In the genomic region with DNA sequence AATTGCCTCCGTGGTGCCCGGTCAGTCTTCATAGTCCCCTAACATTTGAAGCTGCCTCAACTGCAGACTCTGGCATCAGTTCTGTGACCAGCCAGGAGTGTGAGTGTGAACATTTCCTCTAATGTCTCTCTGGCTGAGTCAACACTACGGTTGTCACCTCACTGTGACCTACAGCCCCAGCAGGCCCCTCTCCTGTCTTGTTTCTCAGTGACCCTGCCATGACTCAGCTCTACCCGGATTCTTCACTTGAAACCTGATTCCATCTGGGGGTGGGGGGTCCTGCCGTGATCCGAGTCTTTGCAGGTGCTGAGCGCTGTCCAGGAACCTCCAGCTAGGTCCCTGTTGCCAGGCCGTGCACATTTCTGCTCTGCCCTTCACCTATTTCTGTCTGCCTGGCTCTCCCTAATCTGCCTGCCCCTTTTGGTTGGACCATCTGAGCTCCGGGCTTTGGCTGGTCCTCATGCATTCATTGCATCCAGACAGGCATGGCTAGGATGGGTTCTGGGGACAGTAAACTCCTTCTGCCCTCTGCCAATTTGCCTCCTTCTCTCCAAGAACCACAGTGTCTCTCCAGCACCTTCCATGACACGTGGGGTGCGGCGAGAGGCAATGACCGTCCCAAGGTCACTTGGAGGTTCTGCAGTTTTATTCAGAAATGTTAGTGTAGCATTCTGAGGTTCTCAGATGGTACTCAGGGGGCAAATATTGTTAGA, we compare ENCODE assay signal across 1 cellular context.
TF ChIP-seq lines count a peak whose summit lies in the region.

No MANE protein-coding gene starts in this region.

TF ChIP-seq in HepG2, 621 proteins besides CTCF, POLR2A, EP300 and RAD21 (continued from another document and continues in another):
- TF ChIP-seq, protein P1, sequence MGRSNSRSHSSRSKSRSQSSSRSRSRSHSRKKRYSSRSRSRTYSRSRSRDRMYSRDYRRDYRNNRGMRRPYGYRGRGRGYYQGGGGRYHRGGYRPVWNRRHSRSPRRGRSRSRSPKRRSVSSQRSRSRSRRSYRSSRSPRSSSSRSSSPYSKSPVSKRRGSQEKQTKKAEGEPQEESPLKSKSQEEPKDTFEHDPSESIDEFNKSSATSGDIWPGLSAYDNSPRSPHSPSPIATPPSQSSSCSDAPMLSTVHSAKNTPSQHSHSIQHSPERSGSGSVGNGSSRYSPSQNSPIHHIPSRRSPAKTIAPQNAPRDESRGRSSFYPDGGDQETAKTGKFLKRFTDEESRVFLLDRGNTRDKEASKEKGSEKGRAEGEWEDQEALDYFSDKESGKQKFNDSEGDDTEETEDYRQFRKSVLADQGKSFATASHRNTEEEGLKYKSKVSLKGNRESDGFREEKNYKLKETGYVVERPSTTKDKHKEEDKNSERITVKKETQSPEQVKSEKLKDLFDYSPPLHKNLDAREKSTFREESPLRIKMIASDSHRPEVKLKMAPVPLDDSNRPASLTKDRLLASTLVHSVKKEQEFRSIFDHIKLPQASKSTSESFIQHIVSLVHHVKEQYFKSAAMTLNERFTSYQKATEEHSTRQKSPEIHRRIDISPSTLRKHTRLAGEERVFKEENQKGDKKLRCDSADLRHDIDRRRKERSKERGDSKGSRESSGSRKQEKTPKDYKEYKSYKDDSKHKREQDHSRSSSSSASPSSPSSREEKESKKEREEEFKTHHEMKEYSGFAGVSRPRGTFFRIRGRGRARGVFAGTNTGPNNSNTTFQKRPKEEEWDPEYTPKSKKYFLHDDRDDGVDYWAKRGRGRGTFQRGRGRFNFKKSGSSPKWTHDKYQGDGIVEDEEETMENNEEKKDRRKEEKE (IDR thresholded peaks at IDR 0.05), result no peak
- no peak for TF ChIP-seq PHF5A (CRISPR knock-in tag; IDR thresholded peaks at IDR 0.05; ENCODE audit: low read depth, unreplicated experiment)
- TF ChIP-seq ZKSCAN8 (CRISPR knock-in tag; IDR thresholded peaks at IDR 0.05; ENCODE audit: borderline replicate concordance), result no peak
- no peak for TF ChIP-seq IRF2 (CRISPR knock-in tag; IDR thresholded peaks at IDR 0.05)
- TF ChIP-seq ZNF232 (CRISPR knock-in tag; IDR thresholded peaks at IDR 0.05; ENCODE audit: borderline replicate concordance), result peak; percentile 25; the same call in 1 of the 2 replicates
- TF ChIP-seq, protein P2, sequence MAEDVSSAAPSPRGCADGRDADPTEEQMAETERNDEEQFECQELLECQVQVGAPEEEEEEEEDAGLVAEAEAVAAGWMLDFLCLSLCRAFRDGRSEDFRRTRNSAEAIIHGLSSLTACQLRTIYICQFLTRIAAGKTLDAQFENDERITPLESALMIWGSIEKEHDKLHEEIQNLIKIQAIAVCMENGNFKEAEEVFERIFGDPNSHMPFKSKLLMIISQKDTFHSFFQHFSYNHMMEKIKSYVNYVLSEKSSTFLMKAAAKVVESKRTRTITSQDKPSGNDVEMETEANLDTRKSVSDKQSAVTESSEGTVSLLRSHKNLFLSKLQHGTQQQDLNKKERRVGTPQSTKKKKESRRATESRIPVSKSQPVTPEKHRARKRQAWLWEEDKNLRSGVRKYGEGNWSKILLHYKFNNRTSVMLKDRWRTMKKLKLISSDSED (CRISPR knock-in tag; IDR thresholded peaks at IDR 0.05), result no peak
- TF ChIP-seq, protein P3, sequence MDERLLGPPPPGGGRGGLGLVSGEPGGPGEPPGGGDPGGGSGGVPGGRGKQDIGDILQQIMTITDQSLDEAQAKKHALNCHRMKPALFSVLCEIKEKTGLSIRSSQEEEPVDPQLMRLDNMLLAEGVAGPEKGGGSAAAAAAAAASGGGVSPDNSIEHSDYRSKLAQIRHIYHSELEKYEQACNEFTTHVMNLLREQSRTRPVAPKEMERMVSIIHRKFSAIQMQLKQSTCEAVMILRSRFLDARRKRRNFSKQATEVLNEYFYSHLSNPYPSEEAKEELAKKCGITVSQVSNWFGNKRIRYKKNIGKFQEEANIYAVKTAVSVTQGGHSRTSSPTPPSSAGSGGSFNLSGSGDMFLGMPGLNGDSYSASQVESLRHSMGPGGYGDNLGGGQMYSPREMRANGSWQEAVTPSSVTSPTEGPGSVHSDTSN (CRISPR knock-in tag; IDR thresholded peaks at IDR 0.05), result no peak
- TF ChIP-seq NCOA1 (CRISPR knock-in tag; IDR thresholded peaks at IDR 0.05), result no peak
- TF ChIP-seq, protein P4, sequence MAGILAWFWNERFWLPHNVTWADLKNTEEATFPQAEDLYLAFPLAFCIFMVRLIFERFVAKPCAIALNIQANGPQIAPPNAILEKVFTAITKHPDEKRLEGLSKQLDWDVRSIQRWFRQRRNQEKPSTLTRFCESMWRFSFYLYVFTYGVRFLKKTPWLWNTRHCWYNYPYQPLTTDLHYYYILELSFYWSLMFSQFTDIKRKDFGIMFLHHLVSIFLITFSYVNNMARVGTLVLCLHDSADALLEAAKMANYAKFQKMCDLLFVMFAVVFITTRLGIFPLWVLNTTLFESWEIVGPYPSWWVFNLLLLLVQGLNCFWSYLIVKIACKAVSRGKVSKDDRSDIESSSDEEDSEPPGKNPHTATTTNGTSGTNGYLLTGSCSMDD (CRISPR knock-in tag; IDR thresholded peaks at IDR 0.05), result no peak
- TF ChIP-seq ZNF331 (CRISPR knock-in tag; IDR thresholded peaks at IDR 0.05), result no peak
- TF ChIP-seq, protein P5, sequence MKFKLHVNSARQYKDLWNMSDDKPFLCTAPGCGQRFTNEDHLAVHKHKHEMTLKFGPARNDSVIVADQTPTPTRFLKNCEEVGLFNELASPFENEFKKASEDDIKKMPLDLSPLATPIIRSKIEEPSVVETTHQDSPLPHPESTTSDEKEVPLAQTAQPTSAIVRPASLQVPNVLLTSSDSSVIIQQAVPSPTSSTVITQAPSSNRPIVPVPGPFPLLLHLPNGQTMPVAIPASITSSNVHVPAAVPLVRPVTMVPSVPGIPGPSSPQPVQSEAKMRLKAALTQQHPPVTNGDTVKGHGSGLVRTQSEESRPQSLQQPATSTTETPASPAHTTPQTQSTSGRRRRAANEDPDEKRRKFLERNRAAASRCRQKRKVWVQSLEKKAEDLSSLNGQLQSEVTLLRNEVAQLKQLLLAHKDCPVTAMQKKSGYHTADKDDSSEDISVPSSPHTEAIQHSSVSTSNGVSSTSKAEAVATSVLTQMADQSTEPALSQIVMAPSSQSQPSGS (CRISPR knock-in tag; IDR thresholded peaks at IDR 0.05), result no peak
- TF ChIP-seq ZFY (CRISPR knock-in tag; IDR thresholded peaks at IDR 0.05), result peak; percentile 32
- TF ChIP-seq KLF6 (CRISPR knock-in tag; IDR thresholded peaks at IDR 0.05), result no peak
- TF ChIP-seq THAP11 (CRISPR knock-in tag; IDR thresholded peaks at IDR 0.05), result peak; percentile 28; the same call in 1 of the 2 replicates
- TF ChIP-seq FOXO1 (CRISPR knock-in tag; IDR thresholded peaks at IDR 0.05), result peak; percentile 21; the same call in 1 of the 2 replicates
- TF ChIP-seq SRSF4 (IDR thresholded peaks at IDR 0.05; ENCODE audit: low read depth, low read length, poor library complexity, severe bottlenecking), result no peak
- TF ChIP-seq ZC3H4 (CRISPR knock-in tag; IDR thresholded peaks at IDR 0.05; ENCODE audit: borderline replicate concordance), result no peak
- 0 out of 2 replicates have a peak, but pooled peaks have one; percentile 60 for TF ChIP-seq ZNF878 (CRISPR knock-in tag; IDR thresholded peaks at IDR 0.05)
- peak; percentile 35; the same call in 1 of the 2 replicates for TF ChIP-seq CREM (IDR thresholded peaks at IDR 0.05)
- no peak for TF ChIP-seq CREM (CRISPR knock-in tag; IDR thresholded peaks at IDR 0.05)
- no peak for TF ChIP-seq ZNF550 (CRISPR knock-in tag; IDR thresholded peaks at IDR 0.05; ENCODE audit: borderline replicate concordance)
- TF ChIP-seq GABPA (IDR thresholded peaks at IDR 0.05; ENCODE audit: low read depth, low read length), result no peak
- TF ChIP-seq GABPA (CRISPR knock-in tag; IDR thresholded peaks at IDR 0.05; ENCODE audit: low read depth), result 0 out of 2 replicates have a peak, but pooled peaks have one; percentile 32
- no peak for TF ChIP-seq MEF2D (CRISPR knock-in tag; IDR thresholded peaks at IDR 0.05)
- TF ChIP-seq, protein P6, sequence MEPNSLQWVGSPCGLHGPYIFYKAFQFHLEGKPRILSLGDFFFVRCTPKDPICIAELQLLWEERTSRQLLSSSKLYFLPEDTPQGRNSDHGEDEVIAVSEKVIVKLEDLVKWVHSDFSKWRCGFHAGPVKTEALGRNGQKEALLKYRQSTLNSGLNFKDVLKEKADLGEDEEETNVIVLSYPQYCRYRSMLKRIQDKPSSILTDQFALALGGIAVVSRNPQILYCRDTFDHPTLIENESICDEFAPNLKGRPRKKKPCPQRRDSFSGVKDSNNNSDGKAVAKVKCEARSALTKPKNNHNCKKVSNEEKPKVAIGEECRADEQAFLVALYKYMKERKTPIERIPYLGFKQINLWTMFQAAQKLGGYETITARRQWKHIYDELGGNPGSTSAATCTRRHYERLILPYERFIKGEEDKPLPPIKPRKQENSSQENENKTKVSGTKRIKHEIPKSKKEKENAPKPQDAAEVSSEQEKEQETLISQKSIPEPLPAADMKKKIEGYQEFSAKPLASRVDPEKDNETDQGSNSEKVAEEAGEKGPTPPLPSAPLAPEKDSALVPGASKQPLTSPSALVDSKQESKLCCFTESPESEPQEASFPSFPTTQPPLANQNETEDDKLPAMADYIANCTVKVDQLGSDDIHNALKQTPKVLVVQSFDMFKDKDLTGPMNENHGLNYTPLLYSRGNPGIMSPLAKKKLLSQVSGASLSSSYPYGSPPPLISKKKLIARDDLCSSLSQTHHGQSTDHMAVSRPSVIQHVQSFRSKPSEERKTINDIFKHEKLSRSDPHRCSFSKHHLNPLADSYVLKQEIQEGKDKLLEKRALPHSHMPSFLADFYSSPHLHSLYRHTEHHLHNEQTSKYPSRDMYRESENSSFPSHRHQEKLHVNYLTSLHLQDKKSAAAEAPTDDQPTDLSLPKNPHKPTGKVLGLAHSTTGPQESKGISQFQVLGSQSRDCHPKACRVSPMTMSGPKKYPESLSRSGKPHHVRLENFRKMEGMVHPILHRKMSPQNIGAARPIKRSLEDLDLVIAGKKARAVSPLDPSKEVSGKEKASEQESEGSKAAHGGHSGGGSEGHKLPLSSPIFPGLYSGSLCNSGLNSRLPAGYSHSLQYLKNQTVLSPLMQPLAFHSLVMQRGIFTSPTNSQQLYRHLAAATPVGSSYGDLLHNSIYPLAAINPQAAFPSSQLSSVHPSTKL (CRISPR knock-in tag; IDR thresholded peaks at IDR 0.05), result peak; percentile 84
- no peak for TF ChIP-seq MAF1 (CRISPR knock-in tag; IDR thresholded peaks at IDR 0.05; ENCODE audit: borderline replicate concordance)
- TF ChIP-seq KDM1A (CRISPR knock-in tag; IDR thresholded peaks at IDR 0.05), result no peak
- TF ChIP-seq AKAP8 (CRISPR knock-in tag; IDR thresholded peaks at IDR 0.05), result no peak
- no peak for TF ChIP-seq CBX5 (CRISPR knock-in tag; IDR thresholded peaks at IDR 0.05; ENCODE audit: borderline replicate concordance)
- no peak for TF ChIP-seq ZSCAN30 (CRISPR knock-in tag; IDR thresholded peaks at IDR 0.05)
- no peak for TF ChIP-seq ZBTB20 (CRISPR knock-in tag; IDR thresholded peaks at IDR 0.05; ENCODE audit: borderline replicate concordance, low read depth)
- TF ChIP-seq, protein P7, sequence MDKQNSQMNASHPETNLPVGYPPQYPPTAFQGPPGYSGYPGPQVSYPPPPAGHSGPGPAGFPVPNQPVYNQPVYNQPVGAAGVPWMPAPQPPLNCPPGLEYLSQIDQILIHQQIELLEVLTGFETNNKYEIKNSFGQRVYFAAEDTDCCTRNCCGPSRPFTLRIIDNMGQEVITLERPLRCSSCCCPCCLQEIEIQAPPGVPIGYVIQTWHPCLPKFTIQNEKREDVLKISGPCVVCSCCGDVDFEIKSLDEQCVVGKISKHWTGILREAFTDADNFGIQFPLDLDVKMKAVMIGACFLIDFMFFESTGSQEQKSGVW (CRISPR knock-in tag; IDR thresholded peaks at IDR 0.05; ENCODE audit: borderline replicate concordance), result no peak
- TF ChIP-seq TCF7L2 (IDR thresholded peaks at IDR 0.05; ENCODE audit: low read depth, low read length), result no peak
- no peak for TF ChIP-seq STAT5B (CRISPR knock-in tag; IDR thresholded peaks at IDR 0.05)
- no peak for TF ChIP-seq ZNF619 (CRISPR knock-in tag; IDR thresholded peaks at IDR 0.05)
- TF ChIP-seq AGO2 (optimal IDR thresholded peaks at IDR 0.05; ENCODE audit: low read depth, low read length), result no peak
- peak; percentile 58; the same call in 1 of the 2 replicates for TF ChIP-seq SPEN (CRISPR knock-in tag; IDR thresholded peaks at IDR 0.05; ENCODE audit: low read depth)
- no peak for TF ChIP-seq ZNF660 (CRISPR knock-in tag; IDR thresholded peaks at IDR 0.05; ENCODE audit: borderline replicate concordance, low read depth)
- no peak for TF ChIP-seq SMARCC2 (IDR thresholded peaks at IDR 0.05)
- TF ChIP-seq ZFP41 (CRISPR knock-in tag; IDR thresholded peaks at IDR 0.05; ENCODE audit: borderline replicate concordance), result no peak
- TF ChIP-seq ZNF879 (CRISPR knock-in tag; IDR thresholded peaks at IDR 0.05), result no peak
- TF ChIP-seq MTF1 (CRISPR knock-in tag; IDR thresholded peaks at IDR 0.05), result no peak
- TF ChIP-seq, protein P8, sequence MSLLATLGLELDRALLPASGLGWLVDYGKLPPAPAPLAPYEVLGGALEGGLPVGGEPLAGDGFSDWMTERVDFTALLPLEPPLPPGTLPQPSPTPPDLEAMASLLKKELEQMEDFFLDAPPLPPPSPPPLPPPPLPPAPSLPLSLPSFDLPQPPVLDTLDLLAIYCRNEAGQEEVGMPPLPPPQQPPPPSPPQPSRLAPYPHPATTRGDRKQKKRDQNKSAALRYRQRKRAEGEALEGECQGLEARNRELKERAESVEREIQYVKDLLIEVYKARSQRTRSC (CRISPR knock-in tag; IDR thresholded peaks at IDR 0.05; ENCODE audit: low read depth), result no peak
- TF ChIP-seq, protein P9, sequence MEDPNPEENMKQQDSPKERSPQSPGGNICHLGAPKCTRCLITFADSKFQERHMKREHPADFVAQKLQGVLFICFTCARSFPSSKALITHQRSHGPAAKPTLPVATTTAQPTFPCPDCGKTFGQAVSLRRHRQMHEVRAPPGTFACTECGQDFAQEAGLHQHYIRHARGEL (CRISPR knock-in tag; IDR thresholded peaks at IDR 0.05), result no peak
- TF ChIP-seq, protein P10, sequence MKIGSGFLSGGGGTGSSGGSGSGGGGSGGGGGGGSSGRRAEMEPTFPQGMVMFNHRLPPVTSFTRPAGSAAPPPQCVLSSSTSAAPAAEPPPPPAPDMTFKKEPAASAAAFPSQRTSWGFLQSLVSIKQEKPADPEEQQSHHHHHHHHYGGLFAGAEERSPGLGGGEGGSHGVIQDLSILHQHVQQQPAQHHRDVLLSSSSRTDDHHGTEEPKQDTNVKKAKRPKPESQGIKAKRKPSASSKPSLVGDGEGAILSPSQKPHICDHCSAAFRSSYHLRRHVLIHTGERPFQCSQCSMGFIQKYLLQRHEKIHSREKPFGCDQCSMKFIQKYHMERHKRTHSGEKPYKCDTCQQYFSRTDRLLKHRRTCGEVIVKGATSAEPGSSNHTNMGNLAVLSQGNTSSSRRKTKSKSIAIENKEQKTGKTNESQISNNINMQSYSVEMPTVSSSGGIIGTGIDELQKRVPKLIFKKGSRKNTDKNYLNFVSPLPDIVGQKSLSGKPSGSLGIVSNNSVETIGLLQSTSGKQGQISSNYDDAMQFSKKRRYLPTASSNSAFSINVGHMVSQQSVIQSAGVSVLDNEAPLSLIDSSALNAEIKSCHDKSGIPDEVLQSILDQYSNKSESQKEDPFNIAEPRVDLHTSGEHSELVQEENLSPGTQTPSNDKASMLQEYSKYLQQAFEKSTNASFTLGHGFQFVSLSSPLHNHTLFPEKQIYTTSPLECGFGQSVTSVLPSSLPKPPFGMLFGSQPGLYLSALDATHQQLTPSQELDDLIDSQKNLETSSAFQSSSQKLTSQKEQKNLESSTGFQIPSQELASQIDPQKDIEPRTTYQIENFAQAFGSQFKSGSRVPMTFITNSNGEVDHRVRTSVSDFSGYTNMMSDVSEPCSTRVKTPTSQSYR (CRISPR knock-in tag; IDR thresholded peaks at IDR 0.05; ENCODE audit: borderline replicate concordance), result peak; percentile 16; the same call in 1 of the 2 replicates
